Comparison of ENCODE assay signal across 22 cellular contexts in the genomic region with DNA sequence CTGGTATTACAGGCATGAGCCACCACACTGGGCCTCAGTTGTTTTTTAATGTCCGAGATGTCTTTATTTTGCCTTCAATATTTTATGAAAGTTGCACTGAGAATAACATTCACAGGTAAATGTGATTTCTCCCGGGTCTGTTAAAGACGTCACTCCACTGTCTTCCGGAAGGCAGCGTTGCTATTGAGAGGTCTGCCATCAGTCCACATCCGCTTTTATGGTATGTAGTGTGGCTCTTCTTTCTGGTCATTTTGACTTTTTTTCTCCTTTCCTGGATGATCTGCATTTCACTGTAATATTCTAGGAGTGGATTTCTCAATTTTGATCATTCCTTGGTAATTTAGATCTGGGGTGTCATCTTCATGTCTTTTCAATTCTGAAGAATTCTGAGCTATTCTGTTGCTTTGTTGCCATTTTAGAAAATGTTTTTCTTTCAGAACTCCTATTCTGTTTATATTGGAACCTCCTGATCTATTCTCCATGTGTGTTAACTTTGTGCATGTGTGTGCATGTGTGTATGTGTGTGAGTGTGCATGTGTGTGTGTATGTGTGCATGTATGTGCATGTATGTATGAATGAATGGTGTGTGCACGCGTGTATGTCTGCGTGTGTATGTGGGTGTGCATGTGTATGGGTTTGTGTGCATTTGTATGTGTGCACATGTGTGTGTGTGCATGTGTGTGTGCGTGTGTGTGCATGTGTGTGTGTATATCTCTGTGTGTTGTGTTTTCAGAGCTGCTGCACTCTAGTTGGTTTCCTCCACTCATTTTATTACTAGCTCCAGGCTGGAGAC. TPM values are rescaled to one million over a fixed set of nuclear protein-coding genes. Genes with fewer than 3 reads are reported as not detected.
"Had no signal": no experiment of that assay in that cellular context is flagged by ENCODE, and none has a peak within 500 bp of the region (broad histone marks: within the 10 kb centered on the region; RNA-seq: fewer than 3 reads in every experiment).

No MANE protein-coding gene starts in this region.

- FAIRE-seq: small intestine had no signal

- DNase-seq: effector CD8-positive, alpha-beta T cell; foreskin melanocyte; kidney glomerular epithelial cell; mesendoderm; naive thymus-derived CD4-positive, alpha-beta T cell; nephron progenitor cell; small intestine; stimulated activated CD4-positive, alpha-beta T cell treated with anti-CD3 and anti-CD28 coated beads, Interleukin-12 subunit alpha, Interleukin-12 subunit beta, amount 100 ng/mL, for 4 hours; stimulated activated naive CD4-positive, alpha-beta T cell treated with Interleukin-2 at 50 U/mL for 16 hours; tibial artery; upper lobe of right lung had no signal

- H3K4me3 ChIP-seq: coronary artery, hepatocyte, tibial artery, upper lobe of right lung had no signal

- H2AFZ ChIP-seq: hepatocyte had no signal

- H3K4me2 ChIP-seq: hepatocyte had no signal

- H3K27ac ChIP-seq: coronary artery, hepatocyte, tibial artery, upper lobe of right lung had no signal

- H3K27me3 ChIP-seq: hepatocyte, upper lobe of right lung had no signal

- ATAC-seq: naive thymus-derived CD4-positive, alpha-beta T cell; upper lobe of right lung had no signal

- H3K4me1 ChIP-seq: tibial artery, upper lobe of right lung had no signal

- H3K9me3 ChIP-seq: tibial artery, upper lobe of right lung had no signal

- H3K79me2 ChIP-seq: hepatocyte had no signal

- H3K36me3 ChIP-seq: tibial artery, upper lobe of right lung had no signal

RNA-seq across cellular contexts. Expression of a gene that starts 1.9 kb away (rescaled TPM):
- total RNA-seq: dermis microvascular lymphatic vessel endothelial cell; hepatocyte; liver; lung microvascular endothelial cell; mononuclear cell; naive thymus-derived CD4-positive, alpha-beta T cell; omental fat pad; pulmonary artery endothelial cell; temporal lobe; upper lobe of right lung had no signal
- polyA plus RNA-seq: esophagus; hepatocyte; liver; naive thymus-derived CD4-positive, alpha-beta T cell; small intestine had no signal

RNA-seq across cellular contexts. Expression of a gene that starts 26.6 kb away (rescaled TPM):
- total RNA-seq: dermis microvascular lymphatic vessel endothelial cell; hepatocyte; liver; lung microvascular endothelial cell; mononuclear cell; naive thymus-derived CD4-positive, alpha-beta T cell; omental fat pad; pulmonary artery endothelial cell; temporal lobe; upper lobe of right lung had no signal
- polyA plus RNA-seq: esophagus; hepatocyte; liver; naive thymus-derived CD4-positive, alpha-beta T cell; small intestine had no signal

RNA-seq across cellular contexts. Expression of a gene that starts 42.2 kb away (rescaled TPM):
- total RNA-seq: chondrocyte; dermis microvascular lymphatic vessel endothelial cell; hepatocyte; liver; lung microvascular endothelial cell; mononuclear cell; naive thymus-derived CD4-positive, alpha-beta T cell; omental fat pad; pulmonary artery endothelial cell; temporal lobe; upper lobe of right lung had no signal
- polyA plus RNA-seq: esophagus; hepatocyte; liver; naive thymus-derived CD4-positive, alpha-beta T cell; small intestine had no signal
